ENCODE assay signal across 8 cellular contexts in the genomic region with DNA sequence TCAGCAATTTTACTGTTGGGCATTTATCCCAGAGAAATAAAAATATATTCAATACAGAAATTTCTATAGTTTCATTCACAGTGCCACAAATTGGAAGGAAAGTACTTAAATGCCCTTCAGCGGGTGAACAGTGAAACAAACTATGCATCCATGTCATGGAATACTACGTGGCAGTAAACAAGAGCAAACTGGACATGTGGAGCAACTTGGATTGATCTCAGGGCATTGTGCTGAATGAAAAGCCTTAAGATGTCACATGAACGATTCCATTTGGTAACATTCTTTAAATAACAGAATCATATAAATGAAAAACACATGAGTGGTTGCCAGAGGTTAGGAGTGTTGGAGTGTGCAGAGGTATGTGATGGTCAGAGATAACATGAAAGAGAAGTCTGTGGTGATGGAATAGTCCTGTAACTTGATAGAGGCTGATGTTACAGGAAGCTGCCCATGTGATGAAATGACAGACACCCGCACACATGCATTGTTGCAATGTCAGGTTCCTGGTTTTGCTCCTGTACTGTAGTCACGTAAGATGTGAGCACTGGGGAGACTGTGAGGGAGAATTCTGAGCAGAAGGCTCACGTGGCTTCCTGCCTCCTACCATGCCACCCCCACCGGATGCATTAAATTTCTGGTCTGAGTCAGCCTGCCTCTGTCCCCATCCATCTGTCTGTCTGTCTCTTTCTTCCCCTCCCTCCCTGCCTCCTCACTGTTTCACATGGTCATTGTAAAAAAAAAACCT.
DNase-seq lines count a peak whose midpoint lies in the region; ATAC-seq and TF ChIP-seq lines count a peak whose summit lies in the region.
"Not testable (repeated sequence)": the region's sequence is repeated elsewhere in the genome, so short reads cannot be mapped to it uniquely, and the experiment has no call there.

No MANE protein-coding gene starts in this region.

- peak overlapping the region; percentile 36 to 54 for H3K27ac ChIP-seq in coronary artery
- not testable (repeated sequence) for H3K27ac ChIP-seq in right lobe of liver

- H3K9me3 ChIP-seq in right lobe of liver: not testable (repeated sequence)

- DNase-seq in Daoy (ENCODE audit: low read depth) (peak; percentile 76), OCI-M1 (lab: John Stamatoyannopoulos, UW) (peak; percentile 43)
- DNase-seq in activated CD8-positive, alpha-beta T cell treated with anti-CD3 and anti-CD28 coated beads for 36 hours: peak; percentile 76
- not testable (repeated sequence) for DNase-seq in coronary artery (ENCODE audit: low spot score); right lobe of liver
- peak; percentile 8 to 31 (median 27) for DNase-seq in stimulated activated CD4-positive, alpha-beta T cell treated with anti-CD3 and anti-CD28 coated beads, TNF-alpha, amount 100 ng/mL, for 48 hours (ENCODE audit: low read depth in 3 of 3)

- H3K9me3 Mint-ChIP-seq in activated CD8-positive, alpha-beta T cell treated with anti-CD3 and anti-CD28 coated beads for 36 hours: not testable (repeated sequence)

- H3K4me3 Mint-ChIP-seq in activated CD8-positive, alpha-beta T cell treated with anti-CD3 and anti-CD28 coated beads for 36 hours: peak overlapping the region; percentile 68

- not testable (repeated sequence) for H3K4me1 ChIP-seq in right lobe of liver

- CTCF ChIA-PET in activated CD8-positive, alpha-beta T cell treated with anti-CD3 and anti-CD28 coated beads for 36 hours (lab: Charles Lee): not testable (repeated sequence)

- 63% methylated on average over 7 of the region's 7 CpGs for WGBS in right lobe of liver (ENCODE audit: insufficient coverage, low coverage, low lambda C conversion rate, missing lambda C conversion rate)

- H3K36me3 ChIP-seq in right lobe of liver: not testable (repeated sequence)

- ATAC-seq in GM21447 (IDR thresholded peaks at IDR 0.05; ENCODE audit: unreplicated experiment) (peak; percentile 97), HG03175 (IDR thresholded peaks at IDR 0.05; ENCODE audit: unreplicated experiment) (peak; percentile 96), right lobe of liver (peak; percentile 62 to 76 (median 70))
- ATAC-seq in activated CD8-positive, alpha-beta T cell treated with anti-CD3 and anti-CD28 coated beads for 36 hours: peak; percentile 98

- H3K27me3 Mint-ChIP-seq in activated CD8-positive, alpha-beta T cell treated with anti-CD3 and anti-CD28 coated beads for 36 hours: not testable (repeated sequence)

- not testable (repeated sequence) for TF ChIP-seq CTCF in activated CD8-positive, alpha-beta T cell treated with anti-CD3 and anti-CD28 coated beads for 36 hours (IDR thresholded peaks at IDR 0.05); coronary artery (IDR thresholded peaks at IDR 0.05); right lobe of liver (IDR thresholded peaks at IDR 0.05)

- not testable (repeated sequence) for H3K27me3 ChIP-seq in right lobe of liver

- H3K36me3 Mint-ChIP-seq in activated CD8-positive, alpha-beta T cell treated with anti-CD3 and anti-CD28 coated beads for 36 hours (ENCODE audit: low read depth): not testable (repeated sequence)

- H3K4me3 ChIP-seq in coronary artery, right lobe of liver: not testable (repeated sequence)

- POLR2A ChIA-PET in activated CD8-positive, alpha-beta T cell treated with anti-CD3 and anti-CD28 coated beads for 36 hours (lab: Charles Lee): not testable (repeated sequence)

- peaks cover 32% of the 10 kb centered on the region for H3K4me1 Mint-ChIP-seq in activated CD8-positive, alpha-beta T cell treated with anti-CD3 and anti-CD28 coated beads for 36 hours (ENCODE audit: low read depth)

- intact Hi-C loops in activated CD8-positive, alpha-beta T cell treated with anti-CD3 and anti-CD28 coated beads for 36 hours (cut with micrococcal nuclease); right lobe of liver (cut with DNase I): not testable (repeated sequence)

- TF ChIP-seq POLR2A in right lobe of liver (IDR thresholded peaks at IDR 0.05): not testable (repeated sequence)

- peak overlapping the region; percentile 94 for H3K27ac Mint-ChIP-seq in activated CD8-positive, alpha-beta T cell treated with anti-CD3 and anti-CD28 coated beads for 36 hours
